Comparison of ENCODE assay signal across 1 cellular context in the genomic region with DNA sequence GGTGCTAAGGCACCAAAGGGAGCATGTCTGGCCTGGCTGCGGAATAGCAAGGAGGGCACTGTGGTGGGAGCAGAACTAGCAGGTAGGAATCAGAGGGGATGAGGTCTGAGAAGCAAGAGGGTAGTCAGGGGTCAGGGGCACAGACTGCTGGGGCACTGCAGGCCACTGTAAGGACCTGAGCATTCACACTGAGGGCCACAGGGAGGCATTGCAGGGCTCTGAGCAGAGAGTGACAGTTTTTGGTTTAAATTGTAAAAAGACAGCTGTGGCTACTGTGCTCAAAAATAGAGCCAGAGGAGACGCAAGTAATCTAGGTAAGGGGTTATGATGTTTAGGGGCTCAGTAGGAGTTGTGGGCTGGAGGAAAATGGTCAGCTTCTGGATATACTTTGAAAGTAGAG.
TF ChIP-seq lines count a peak whose summit lies in the region.

No MANE protein-coding gene starts in this region.

TF ChIP-seq in GM23338, 12 proteins besides CTCF, POLR2A, EP300 and RAD21 (continued from another document):
- TF ChIP-seq, protein P1, sequence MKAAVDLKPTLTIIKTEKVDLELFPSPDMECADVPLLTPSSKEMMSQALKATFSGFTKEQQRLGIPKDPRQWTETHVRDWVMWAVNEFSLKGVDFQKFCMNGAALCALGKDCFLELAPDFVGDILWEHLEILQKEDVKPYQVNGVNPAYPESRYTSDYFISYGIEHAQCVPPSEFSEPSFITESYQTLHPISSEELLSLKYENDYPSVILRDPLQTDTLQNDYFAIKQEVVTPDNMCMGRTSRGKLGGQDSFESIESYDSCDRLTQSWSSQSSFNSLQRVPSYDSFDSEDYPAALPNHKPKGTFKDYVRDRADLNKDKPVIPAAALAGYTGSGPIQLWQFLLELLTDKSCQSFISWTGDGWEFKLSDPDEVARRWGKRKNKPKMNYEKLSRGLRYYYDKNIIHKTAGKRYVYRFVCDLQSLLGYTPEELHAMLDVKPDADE (IDR thresholded peaks at IDR 0.05): no peak
- TF ChIP-seq POLR2AphosphoS5 (IDR thresholded peaks at IDR 0.05; ENCODE audit: low read depth): no peak
- TF ChIP-seq STAT1 (IDR thresholded peaks at IDR 0.05; ENCODE audit: unreplicated experiment): no peak
- TF ChIP-seq JUNB (IDR thresholded peaks at IDR 0.05; ENCODE audit: unreplicated experiment): no peak
- TF ChIP-seq ZNF114 (CRISPR knock-in tag; IDR thresholded peaks at IDR 0.05): no peak
- TF ChIP-seq, protein P2, sequence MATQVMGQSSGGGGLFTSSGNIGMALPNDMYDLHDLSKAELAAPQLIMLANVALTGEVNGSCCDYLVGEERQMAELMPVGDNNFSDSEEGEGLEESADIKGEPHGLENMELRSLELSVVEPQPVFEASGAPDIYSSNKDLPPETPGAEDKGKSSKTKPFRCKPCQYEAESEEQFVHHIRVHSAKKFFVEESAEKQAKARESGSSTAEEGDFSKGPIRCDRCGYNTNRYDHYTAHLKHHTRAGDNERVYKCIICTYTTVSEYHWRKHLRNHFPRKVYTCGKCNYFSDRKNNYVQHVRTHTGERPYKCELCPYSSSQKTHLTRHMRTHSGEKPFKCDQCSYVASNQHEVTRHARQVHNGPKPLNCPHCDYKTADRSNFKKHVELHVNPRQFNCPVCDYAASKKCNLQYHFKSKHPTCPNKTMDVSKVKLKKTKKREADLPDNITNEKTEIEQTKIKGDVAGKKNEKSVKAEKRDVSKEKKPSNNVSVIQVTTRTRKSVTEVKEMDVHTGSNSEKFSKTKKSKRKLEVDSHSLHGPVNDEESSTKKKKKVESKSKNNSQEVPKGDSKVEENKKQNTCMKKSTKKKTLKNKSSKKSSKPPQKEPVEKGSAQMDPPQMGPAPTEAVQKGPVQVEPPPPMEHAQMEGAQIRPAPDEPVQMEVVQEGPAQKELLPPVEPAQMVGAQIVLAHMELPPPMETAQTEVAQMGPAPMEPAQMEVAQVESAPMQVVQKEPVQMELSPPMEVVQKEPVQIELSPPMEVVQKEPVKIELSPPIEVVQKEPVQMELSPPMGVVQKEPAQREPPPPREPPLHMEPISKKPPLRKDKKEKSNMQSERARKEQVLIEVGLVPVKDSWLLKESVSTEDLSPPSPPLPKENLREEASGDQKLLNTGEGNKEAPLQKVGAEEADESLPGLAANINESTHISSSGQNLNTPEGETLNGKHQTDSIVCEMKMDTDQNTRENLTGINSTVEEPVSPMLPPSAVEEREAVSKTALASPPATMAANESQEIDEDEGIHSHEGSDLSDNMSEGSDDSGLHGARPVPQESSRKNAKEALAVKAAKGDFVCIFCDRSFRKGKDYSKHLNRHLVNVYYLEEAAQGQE (IDR thresholded peaks at IDR 0.05; ENCODE audit: unreplicated experiment): no peak
- no peak for TF ChIP-seq CREB1 (CRISPR knock-in tag; IDR thresholded peaks at IDR 0.05; ENCODE audit: low read depth)
- TF ChIP-seq ZNF331 (CRISPR knock-in tag; IDR thresholded peaks at IDR 0.05; ENCODE audit: low read depth): no peak
- TF ChIP-seq NANOG (IDR thresholded peaks at IDR 0.05; ENCODE audit: borderline replicate concordance): no peak
- no peak for TF ChIP-seq EZH2 (IDR thresholded peaks at IDR 0.05; ENCODE audit: low read depth, unreplicated experiment)
- TF ChIP-seq, protein P3, sequence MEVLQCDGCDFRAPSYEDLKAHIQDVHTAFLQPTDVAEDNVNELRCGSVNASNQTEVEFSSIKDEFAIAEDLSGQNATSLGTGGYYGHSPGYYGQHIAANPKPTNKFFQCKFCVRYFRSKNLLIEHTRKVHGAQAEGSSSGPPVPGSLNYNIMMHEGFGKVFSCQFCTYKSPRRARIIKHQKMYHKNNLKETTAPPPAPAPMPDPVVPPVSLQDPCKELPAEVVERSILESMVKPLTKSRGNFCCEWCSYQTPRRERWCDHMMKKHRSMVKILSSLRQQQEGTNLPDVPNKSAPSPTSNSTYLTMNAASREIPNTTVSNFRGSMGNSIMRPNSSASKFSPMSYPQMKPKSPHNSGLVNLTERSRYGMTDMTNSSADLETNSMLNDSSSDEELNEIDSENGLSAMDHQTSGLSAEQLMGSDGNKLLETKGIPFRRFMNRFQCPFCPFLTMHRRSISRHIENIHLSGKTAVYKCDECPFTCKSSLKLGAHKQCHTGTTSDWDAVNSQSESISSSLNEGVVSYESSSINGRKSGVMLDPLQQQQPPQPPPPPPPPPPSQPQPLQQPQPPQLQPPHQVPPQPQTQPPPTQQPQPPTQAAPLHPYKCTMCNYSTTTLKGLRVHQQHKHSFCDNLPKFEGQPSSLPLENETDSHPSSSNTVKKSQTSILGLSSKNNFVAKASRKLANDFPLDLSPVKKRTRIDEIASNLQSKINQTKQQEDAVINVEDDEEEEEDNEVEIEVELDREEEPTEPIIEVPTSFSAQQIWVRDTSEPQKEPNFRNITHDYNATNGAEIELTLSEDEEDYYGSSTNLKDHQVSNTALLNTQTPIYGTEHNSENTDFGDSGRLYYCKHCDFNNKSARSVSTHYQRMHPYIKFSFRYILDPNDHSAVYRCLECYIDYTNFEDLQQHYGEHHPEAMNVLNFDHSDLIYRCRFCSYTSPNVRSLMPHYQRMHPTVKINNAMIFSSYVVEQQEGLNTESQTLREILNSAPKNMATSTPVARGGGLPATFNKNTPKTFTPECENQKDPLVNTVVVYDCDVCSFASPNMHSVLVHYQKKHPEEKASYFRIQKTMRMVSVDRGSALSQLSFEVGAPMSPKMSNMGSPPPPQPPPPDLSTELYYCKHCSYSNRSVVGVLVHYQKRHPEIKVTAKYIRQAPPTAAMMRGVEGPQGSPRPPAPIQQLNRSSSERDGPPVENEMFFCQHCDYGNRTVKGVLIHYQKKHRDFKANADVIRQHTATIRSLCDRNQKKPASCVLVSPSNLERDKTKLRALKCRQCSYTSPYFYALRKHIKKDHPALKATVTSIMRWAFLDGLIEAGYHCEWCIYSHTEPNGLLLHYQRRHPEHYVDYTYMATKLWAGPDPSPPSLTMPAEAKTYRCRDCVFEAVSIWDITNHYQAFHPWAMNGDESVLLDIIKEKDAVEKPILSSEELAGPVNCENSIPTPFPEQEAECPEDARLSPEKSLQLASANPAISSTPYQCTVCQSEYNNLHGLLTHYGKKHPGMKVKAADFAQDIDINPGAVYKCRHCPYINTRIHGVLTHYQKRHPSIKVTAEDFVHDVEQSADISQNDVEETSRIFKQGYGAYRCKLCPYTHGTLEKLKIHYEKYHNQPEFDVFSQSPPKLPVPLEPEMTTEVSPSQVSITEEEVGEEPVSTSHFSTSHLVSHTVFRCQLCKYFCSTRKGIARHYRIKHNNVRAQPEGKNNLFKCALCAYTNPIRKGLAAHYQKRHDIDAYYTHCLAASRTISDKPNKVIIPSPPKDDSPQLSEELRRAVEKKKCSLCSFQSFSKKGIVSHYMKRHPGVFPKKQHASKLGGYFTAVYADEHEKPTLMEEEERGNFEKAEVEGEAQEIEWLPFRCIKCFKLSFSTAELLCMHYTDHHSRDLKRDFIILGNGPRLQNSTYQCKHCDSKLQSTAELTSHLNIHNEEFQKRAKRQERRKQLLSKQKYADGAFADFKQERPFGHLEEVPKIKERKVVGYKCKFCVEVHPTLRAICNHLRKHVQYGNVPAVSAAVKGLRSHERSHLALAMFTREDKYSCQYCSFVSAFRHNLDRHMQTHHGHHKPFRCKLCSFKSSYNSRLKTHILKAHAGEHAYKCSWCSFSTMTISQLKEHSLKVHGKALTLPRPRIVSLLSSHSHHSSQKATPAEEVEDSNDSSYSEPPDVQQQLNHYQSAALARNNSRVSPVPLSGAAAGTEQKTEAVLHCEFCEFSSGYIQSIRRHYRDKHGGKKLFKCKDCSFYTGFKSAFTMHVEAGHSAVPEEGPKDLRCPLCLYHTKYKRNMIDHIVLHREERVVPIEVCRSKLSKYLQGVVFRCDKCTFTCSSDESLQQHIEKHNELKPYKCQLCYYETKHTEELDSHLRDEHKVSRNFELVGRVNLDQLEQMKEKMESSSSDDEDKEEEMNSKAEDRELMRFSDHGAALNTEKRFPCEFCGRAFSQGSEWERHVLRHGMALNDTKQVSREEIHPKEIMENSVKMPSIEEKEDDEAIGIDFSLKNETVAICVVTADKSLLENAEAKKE (CRISPR knock-in tag; IDR thresholded peaks at IDR 0.05): no peak
